Comparison of ENCODE assay signal across 1 cellular context in the genomic region with DNA sequence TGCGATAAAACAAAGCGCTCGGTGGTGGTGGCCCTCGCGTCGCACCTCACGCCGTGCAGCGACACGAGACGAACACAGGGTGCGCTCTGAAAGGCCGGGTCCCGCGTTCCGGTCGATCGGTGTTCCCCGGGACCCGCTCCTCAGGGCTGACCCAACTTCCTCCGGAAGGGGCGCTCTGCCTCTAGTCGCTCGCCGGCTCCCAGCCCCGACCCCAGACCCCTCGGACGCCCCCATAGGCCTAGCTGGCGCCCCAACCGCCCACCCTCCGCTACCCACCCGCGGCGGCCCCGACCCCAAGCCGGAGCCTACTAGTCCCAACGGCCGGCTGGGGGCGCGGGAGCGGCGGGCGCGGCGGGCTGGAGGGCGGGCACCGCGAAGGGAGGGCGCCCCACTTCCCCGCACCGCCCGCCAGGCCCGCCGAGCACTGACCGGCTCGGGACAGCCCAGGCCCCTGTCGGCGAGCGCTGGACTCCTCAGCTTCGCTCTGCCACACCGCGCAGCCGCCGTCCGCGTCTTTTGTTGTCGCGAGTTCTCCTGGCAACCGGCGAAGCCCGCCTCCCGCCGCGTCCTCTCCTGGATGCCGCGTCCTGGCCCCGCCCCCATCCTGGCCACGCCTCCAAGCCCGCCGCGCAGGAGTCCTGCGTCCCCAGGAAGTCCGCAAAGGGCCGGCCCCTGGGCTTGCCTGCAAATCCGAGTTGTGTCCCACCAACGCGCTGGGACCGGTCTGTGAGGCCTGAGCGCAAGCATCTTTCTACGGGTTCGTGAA.
TF ChIP-seq lines count a peak whose summit lies in the region.

A gene with protein sequence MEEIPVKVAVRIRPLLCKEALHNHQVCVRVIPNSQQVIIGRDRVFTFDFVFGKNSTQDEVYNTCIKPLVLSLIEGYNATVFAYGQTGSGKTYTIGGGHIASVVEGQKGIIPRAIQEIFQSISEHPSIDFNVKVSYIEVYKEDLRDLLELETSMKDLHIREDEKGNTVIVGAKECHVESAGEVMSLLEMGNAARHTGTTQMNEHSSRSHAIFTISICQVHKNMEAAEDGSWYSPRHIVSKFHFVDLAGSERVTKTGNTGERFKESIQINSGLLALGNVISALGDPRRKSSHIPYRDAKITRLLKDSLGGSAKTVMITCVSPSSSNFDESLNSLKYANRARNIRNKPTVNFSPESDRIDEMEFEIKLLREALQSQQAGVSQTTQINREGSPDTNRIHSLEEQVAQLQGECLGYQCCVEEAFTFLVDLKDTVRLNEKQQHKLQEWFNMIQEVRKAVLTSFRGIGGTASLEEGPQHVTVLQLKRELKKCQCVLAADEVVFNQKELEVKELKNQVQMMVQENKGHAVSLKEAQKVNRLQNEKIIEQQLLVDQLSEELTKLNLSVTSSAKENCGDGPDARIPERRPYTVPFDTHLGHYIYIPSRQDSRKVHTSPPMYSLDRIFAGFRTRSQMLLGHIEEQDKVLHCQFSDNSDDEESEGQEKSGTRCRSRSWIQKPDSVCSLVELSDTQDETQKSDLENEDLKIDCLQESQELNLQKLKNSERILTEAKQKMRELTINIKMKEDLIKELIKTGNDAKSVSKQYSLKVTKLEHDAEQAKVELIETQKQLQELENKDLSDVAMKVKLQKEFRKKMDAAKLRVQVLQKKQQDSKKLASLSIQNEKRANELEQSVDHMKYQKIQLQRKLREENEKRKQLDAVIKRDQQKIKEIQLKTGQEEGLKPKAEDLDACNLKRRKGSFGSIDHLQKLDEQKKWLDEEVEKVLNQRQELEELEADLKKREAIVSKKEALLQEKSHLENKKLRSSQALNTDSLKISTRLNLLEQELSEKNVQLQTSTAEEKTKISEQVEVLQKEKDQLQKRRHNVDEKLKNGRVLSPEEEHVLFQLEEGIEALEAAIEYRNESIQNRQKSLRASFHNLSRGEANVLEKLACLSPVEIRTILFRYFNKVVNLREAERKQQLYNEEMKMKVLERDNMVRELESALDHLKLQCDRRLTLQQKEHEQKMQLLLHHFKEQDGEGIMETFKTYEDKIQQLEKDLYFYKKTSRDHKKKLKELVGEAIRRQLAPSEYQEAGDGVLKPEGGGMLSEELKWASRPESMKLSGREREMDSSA (N-terminal part only) (minus strand): TSS at position 491 of the 766 bp plus-strand sequence. CDS start 5,841 bp downstream, outside the sequence.

TF ChIP-seq in HepG2, 621 proteins besides CTCF, POLR2A, EP300 and RAD21 (continued from another document and continues in another):
- TF ChIP-seq, protein P1, sequence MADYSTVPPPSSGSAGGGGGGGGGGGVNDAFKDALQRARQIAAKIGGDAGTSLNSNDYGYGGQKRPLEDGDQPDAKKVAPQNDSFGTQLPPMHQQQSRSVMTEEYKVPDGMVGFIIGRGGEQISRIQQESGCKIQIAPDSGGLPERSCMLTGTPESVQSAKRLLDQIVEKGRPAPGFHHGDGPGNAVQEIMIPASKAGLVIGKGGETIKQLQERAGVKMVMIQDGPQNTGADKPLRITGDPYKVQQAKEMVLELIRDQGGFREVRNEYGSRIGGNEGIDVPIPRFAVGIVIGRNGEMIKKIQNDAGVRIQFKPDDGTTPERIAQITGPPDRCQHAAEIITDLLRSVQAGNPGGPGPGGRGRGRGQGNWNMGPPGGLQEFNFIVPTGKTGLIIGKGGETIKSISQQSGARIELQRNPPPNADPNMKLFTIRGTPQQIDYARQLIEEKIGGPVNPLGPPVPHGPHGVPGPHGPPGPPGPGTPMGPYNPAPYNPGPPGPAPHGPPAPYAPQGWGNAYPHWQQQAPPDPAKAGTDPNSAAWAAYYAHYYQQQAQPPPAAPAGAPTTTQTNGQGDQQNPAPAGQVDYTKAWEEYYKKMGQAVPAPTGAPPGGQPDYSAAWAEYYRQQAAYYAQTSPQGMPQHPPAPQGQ (CRISPR knock-in tag; IDR thresholded peaks at IDR 0.05; ENCODE audit: borderline replicate concordance): no peak
- TF ChIP-seq PLRG1 (conservative IDR thresholded peaks at IDR 0.05) (no peak), MAFG (CRISPR knock-in tag; IDR thresholded peaks at IDR 0.05) (no peak), ZBTB38 (CRISPR knock-in tag; IDR thresholded peaks at IDR 0.05) (peak; percentile 74; the same call in 1 of the 2 replicates), GLI4 (CRISPR knock-in tag; IDR thresholded peaks at IDR 0.05; ENCODE audit: borderline replicate concordance) (0 out of 2 replicates have a peak, but pooled peaks have one; percentile 29), HOXD1 (CRISPR knock-in tag; IDR thresholded peaks at IDR 0.05) (no peak), ZNF775 (CRISPR knock-in tag; IDR thresholded peaks at IDR 0.05; ENCODE audit: borderline replicate concordance) (no peak), ZSCAN31 (CRISPR knock-in tag; IDR thresholded peaks at IDR 0.05; ENCODE audit: low read depth) (peak; percentile 60; the same call in 1 of the 2 replicates), REXO4 (CRISPR knock-in tag; IDR thresholded peaks at IDR 0.05; ENCODE audit: borderline replicate concordance) (no peak), TMF1 (CRISPR knock-in tag; IDR thresholded peaks at IDR 0.05; ENCODE audit: low read depth) (0 out of 2 replicates have a peak, but pooled peaks have one; percentile 32), ZFX (CRISPR knock-in tag; IDR thresholded peaks at IDR 0.05; ENCODE audit: low read depth) (peak; percentile 86), PAF1 (CRISPR knock-in tag; IDR thresholded peaks at IDR 0.05) (no peak), SMARCC2 (IDR thresholded peaks at IDR 0.05) (no peak), TBL1XR1 (IDR thresholded peaks at IDR 0.05; ENCODE audit: borderline replicate concordance, low read length, partially characterized antibody) (peak; percentile 11), ETV6 (CRISPR knock-in tag; conservative IDR thresholded peaks at IDR 0.05) (0 out of 2 replicates have a peak, but pooled peaks have one; percentile 38), BRCA1 (CRISPR knock-in tag; IDR thresholded peaks at IDR 0.05) (no peak), BORCS8-MEF2B (CRISPR knock-in tag; IDR thresholded peaks at IDR 0.05) (peak; percentile 72; the same call in 1 of the 2 replicates), DMAP1 (CRISPR knock-in tag; IDR thresholded peaks at IDR 0.05) (peak; percentile 67; the same call in 1 of the 2 replicates), TAF1 (CRISPR knock-in tag; IDR thresholded peaks at IDR 0.05) (peak; percentile 82; the same call in 1 of the 2 replicates), ZNF432 (CRISPR knock-in tag; IDR thresholded peaks at IDR 0.05; ENCODE audit: borderline replicate concordance) (no peak), ZNF180 (CRISPR knock-in tag; IDR thresholded peaks at IDR 0.05; ENCODE audit: borderline replicate concordance, low read depth) (no peak), SIX1 (CRISPR knock-in tag; IDR thresholded peaks at IDR 0.05; ENCODE audit: borderline replicate concordance) (no peak)
- TF ChIP-seq, protein P2, sequence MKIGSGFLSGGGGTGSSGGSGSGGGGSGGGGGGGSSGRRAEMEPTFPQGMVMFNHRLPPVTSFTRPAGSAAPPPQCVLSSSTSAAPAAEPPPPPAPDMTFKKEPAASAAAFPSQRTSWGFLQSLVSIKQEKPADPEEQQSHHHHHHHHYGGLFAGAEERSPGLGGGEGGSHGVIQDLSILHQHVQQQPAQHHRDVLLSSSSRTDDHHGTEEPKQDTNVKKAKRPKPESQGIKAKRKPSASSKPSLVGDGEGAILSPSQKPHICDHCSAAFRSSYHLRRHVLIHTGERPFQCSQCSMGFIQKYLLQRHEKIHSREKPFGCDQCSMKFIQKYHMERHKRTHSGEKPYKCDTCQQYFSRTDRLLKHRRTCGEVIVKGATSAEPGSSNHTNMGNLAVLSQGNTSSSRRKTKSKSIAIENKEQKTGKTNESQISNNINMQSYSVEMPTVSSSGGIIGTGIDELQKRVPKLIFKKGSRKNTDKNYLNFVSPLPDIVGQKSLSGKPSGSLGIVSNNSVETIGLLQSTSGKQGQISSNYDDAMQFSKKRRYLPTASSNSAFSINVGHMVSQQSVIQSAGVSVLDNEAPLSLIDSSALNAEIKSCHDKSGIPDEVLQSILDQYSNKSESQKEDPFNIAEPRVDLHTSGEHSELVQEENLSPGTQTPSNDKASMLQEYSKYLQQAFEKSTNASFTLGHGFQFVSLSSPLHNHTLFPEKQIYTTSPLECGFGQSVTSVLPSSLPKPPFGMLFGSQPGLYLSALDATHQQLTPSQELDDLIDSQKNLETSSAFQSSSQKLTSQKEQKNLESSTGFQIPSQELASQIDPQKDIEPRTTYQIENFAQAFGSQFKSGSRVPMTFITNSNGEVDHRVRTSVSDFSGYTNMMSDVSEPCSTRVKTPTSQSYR (CRISPR knock-in tag; IDR thresholded peaks at IDR 0.05; ENCODE audit: borderline replicate concordance): no peak
- TF ChIP-seq, protein P3, sequence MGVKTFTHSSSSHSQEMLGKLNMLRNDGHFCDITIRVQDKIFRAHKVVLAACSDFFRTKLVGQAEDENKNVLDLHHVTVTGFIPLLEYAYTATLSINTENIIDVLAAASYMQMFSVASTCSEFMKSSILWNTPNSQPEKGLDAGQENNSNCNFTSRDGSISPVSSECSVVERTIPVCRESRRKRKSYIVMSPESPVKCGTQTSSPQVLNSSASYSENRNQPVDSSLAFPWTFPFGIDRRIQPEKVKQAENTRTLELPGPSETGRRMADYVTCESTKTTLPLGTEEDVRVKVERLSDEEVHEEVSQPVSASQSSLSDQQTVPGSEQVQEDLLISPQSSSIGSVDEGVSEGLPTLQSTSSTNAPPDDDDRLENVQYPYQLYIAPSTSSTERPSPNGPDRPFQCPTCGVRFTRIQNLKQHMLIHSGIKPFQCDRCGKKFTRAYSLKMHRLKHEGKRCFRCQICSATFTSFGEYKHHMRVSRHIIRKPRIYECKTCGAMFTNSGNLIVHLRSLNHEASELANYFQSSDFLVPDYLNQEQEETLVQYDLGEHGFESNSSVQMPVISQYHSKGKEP (CRISPR knock-in tag; IDR thresholded peaks at IDR 0.05): no peak
- TF ChIP-seq, protein P4, sequence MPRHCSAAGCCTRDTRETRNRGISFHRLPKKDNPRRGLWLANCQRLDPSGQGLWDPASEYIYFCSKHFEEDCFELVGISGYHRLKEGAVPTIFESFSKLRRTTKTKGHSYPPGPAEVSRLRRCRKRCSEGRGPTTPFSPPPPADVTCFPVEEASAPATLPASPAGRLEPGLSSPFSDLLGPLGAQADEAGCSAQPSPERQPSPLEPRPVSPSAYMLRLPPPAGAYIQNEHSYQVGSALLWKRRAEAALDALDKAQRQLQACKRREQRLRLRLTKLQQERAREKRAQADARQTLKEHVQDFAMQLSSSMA (CRISPR knock-in tag; IDR thresholded peaks at IDR 0.05): no peak; the same call in 1 of the 2 replicates
- TF ChIP-seq, protein P5, sequence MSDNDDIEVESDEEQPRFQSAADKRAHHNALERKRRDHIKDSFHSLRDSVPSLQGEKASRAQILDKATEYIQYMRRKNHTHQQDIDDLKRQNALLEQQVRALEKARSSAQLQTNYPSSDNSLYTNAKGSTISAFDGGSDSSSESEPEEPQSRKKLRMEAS (IDR thresholded peaks at IDR 0.05): peak; percentile 92
- TF ChIP-seq, protein P6, sequence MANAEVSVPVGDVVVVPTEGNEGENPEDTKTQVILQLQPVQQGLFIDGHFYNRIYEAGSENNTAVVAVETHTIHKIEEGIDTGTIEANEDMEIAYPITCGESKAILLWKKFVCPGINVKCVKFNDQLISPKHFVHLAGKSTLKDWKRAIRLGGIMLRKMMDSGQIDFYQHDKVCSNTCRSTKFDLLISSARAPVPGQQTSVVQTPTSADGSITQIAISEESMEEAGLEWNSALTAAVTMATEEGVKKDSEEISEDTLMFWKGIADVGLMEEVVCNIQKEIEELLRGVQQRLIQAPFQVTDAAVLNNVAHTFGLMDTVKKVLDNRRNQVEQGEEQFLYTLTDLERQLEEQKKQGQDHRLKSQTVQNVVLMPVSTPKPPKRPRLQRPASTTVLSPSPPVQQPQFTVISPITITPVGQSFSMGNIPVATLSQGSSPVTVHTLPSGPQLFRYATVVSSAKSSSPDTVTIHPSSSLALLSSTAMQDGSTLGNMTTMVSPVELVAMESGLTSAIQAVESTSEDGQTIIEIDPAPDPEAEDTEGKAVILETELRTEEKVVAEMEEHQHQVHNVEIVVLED (CRISPR knock-in tag; IDR thresholded peaks at IDR 0.05; ENCODE audit: borderline replicate concordance): peak; percentile 54; the same call in 1 of the 2 replicates
- TF ChIP-seq, protein P7, sequence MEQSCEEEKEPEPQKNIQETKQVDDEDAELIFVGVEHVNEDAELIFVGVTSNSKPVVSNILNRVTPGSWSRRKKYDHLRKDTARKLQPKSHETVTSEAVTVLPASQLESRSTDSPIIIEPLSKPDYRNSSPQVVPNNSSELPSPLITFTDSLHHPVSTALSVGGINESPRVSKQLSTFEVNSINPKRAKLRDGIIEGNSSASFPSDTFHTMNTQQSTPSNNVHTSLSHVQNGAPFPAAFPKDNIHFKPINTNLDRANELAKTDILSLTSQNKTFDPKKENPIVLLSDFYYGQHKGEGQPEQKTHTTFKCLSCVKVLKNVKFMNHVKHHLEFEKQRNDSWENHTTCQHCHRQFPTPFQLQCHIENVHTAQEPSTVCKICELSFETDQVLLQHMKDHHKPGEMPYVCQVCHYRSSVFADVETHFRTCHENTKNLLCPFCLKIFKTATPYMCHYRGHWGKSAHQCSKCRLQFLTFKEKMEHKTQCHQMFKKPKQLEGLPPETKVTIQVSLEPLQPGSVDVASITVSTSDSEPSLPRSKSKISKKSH (CRISPR knock-in tag; IDR thresholded peaks at IDR 0.05; ENCODE audit: borderline replicate concordance): no peak
- TF ChIP-seq, protein P8, sequence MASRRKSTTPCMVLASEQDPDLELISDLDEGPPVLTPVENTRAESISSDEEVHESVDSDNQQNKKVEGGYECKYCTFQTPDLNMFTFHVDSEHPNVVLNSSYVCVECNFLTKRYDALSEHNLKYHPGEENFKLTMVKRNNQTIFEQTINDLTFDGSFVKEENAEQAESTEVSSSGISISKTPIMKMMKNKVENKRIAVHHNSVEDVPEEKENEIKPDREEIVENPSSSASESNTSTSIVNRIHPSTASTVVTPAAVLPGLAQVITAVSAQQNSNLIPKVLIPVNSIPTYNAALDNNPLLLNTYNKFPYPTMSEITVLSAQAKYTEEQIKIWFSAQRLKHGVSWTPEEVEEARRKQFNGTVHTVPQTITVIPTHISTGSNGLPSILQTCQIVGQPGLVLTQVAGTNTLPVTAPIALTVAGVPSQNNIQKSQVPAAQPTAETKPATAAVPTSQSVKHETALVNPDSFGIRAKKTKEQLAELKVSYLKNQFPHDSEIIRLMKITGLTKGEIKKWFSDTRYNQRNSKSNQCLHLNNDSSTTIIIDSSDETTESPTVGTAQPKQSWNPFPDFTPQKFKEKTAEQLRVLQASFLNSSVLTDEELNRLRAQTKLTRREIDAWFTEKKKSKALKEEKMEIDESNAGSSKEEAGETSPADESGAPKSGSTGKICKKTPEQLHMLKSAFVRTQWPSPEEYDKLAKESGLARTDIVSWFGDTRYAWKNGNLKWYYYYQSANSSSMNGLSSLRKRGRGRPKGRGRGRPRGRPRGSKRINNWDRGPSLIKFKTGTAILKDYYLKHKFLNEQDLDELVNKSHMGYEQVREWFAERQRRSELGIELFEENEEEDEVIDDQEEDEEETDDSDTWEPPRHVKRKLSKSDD (CRISPR knock-in tag; IDR thresholded peaks at IDR 0.05; ENCODE audit: low read depth): peak; percentile 56; the same call in 1 of the 2 replicates
- TF ChIP-seq, protein P9, sequence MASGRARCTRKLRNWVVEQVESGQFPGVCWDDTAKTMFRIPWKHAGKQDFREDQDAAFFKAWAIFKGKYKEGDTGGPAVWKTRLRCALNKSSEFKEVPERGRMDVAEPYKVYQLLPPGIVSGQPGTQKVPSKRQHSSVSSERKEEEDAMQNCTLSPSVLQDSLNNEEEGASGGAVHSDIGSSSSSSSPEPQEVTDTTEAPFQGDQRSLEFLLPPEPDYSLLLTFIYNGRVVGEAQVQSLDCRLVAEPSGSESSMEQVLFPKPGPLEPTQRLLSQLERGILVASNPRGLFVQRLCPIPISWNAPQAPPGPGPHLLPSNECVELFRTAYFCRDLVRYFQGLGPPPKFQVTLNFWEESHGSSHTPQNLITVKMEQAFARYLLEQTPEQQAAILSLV (CRISPR knock-in tag; IDR thresholded peaks at IDR 0.05; ENCODE audit: borderline replicate concordance): peak; percentile 56; the same call in 1 of the 2 replicates
